Comparison of ENCODE assay signal across 20 cellular contexts in genomic region chr12:108346022-108346633, GRCh38. TPM values are rescaled to one million over a fixed set of nuclear protein-coding genes. Genes with fewer than 3 reads are reported as not detected.
"Had no signal": no experiment of that assay in that cellular context is flagged by ENCODE, and none has a peak within 500 bp of the region (broad histone marks: within the 10 kb centered on the region; RNA-seq: fewer than 3 reads in every experiment).

No MANE protein-coding gene starts in this region.

- H3K27ac Mint-ChIP-seq: progenitor cell of endocrine pancreas; stimulated activated naive B cell treated with anti-CD40 and anti-IgM and Interleukin-4, amounts not matched to agents 10 μg/mL and 1 μg/mL and 100 μg/mL, for 72 hours had no signal

- H3K4me3 ChIP-seq: colonic mucosa, heart left ventricle, pancreas, smooth muscle cell had no signal

- H3K4me1 ChIP-seq: colonic mucosa, pancreas had no signal

- H3K4me2 ChIP-seq: smooth muscle cell had no signal

- H3K9me3 ChIP-seq: colonic mucosa, pancreas had no signal

- H3K9me3 Mint-ChIP-seq: neural crest cell; stimulated activated naive B cell treated with anti-CD40 and anti-IgM and Interleukin-4, amounts not matched to agents 10 μg/mL and 1 μg/mL and 100 μg/mL, for 72 hours had no signal

- DNase-seq: colonic mucosa; dermis blood vessel endothelial cell; erythroblast; foreskin melanocyte; heart left ventricle; hippocampal formation; naive thymus-derived CD4-positive, alpha-beta T cell; occipital lobe; pancreas; right cardiac atrium; stimulated activated CD4-positive, alpha-beta T cell treated with anti-CD3 and anti-CD28 coated beads, Interleukin-15, amount 100 ng/mL, for 24 hours; stimulated activated CD4-positive, alpha-beta T cell treated with anti-CD3 and anti-CD28 coated beads, Interleukin-1b, Interleukin-23, amount 100 ng/mL, for 48 hours; stimulated activated CD4-positive, alpha-beta T cell treated with anti-CD3 and anti-CD28 coated beads, Interleukin-4, amount 100 ng/mL, for 24 hours; stimulated activated naive B cell treated with anti-CD40 and anti-IgM and Interleukin-4, amounts not matched to agents 10 μg/mL and 1 μg/mL and 100 μg/mL, for 72 hours; trophoblast cell had no signal

- H3K27me3 ChIP-seq: colonic mucosa, heart left ventricle, pancreas had no signal

- ATAC-seq: heart left ventricle; naive thymus-derived CD4-positive, alpha-beta T cell; pancreas; right cardiac atrium; stimulated activated naive B cell treated with anti-CD40 and anti-IgM and Interleukin-4, amounts not matched to agents 10 μg/mL and 1 μg/mL and 100 μg/mL, for 72 hours had no signal

- FAIRE-seq: endothelial cell of umbilical vein, pancreas had no signal

- H3K36me3 ChIP-seq: colonic mucosa, heart left ventricle, pancreas had no signal

- H3K36me3 Mint-ChIP-seq: naive thymus-derived CD4-positive, alpha-beta T cell; stimulated activated naive B cell treated with anti-CD40 and anti-IgM and Interleukin-4, amounts not matched to agents 10 μg/mL and 1 μg/mL and 100 μg/mL, for 72 hours had no signal

- H3K4me3 Mint-ChIP-seq: naive thymus-derived CD4-positive, alpha-beta T cell; neural crest cell; stimulated activated naive B cell treated with anti-CD40 and anti-IgM and Interleukin-4, amounts not matched to agents 10 μg/mL and 1 μg/mL and 100 μg/mL, for 72 hours had no signal

- H3K4me1 Mint-ChIP-seq: naive thymus-derived CD4-positive, alpha-beta T cell; neural crest cell; stimulated activated naive B cell treated with anti-CD40 and anti-IgM and Interleukin-4, amounts not matched to agents 10 μg/mL and 1 μg/mL and 100 μg/mL, for 72 hours had no signal

- H3K27ac ChIP-seq: colonic mucosa, heart left ventricle, pancreas had no signal

RNA-seq across cellular contexts. Expression of gene CMKLR1, which starts 7.0 kb away (rescaled TPM):
- total RNA-seq: endothelial cell of umbilical vein, lung microvascular endothelial cell, progenitor cell of endocrine pancreas had no signal
